9 cellular contexts compared by ENCODE assay signal in genomic region chr5:126339215-126339805, GRCh38.
DNase-seq lines count a peak whose midpoint lies in the region; ATAC-seq and TF ChIP-seq lines count a peak whose summit lies in the region.
"Had no signal": no experiment of that assay in that cellular context is flagged by ENCODE, and none has a peak within 500 bp of the region (broad histone marks: within the 10 kb centered on the region; RNA-seq: fewer than 3 reads in every experiment).

No MANE protein-coding gene starts in this region.

- no peaks in the 10 kb centered on the region for H3K9me3 ChIP-seq in parathyroid adenoma (ENCODE audit: control insufficient read depth, low read length)
- H3K9me3 ChIP-seq: neutrophil had no signal

- H3K4me1 Mint-ChIP-seq in activated CD4-positive, alpha-beta memory T cell treated with anti-CD3 and anti-CD28 coated beads, Interleukin-2, amount 10 ng/mL, durations not matched to agents 7 days and 5 days, result no peaks in the 10 kb centered on the region

- peaks cover 14% of the 10 kb centered on the region for H3K27me3 Mint-ChIP-seq in activated CD4-positive, alpha-beta memory T cell treated with anti-CD3 and anti-CD28 coated beads, Interleukin-2, amount 10 ng/mL, durations not matched to agents 7 days and 5 days

- H3K9me3 Mint-ChIP-seq in activated CD4-positive, alpha-beta memory T cell treated with anti-CD3 and anti-CD28 coated beads, Interleukin-2, amount 10 ng/mL, durations not matched to agents 7 days and 5 days, result no peaks in the 10 kb centered on the region

- H3K27ac Mint-ChIP-seq in activated CD4-positive, alpha-beta memory T cell treated with anti-CD3 and anti-CD28 coated beads, Interleukin-2, amount 10 ng/mL, durations not matched to agents 7 days and 5 days, result no peak overlapping the region

- H3K9ac ChIP-seq in parathyroid adenoma, result no peak overlapping the region

- peak; percentile 67 for ATAC-seq in HG02623 (IDR thresholded peaks at IDR 0.05; ENCODE audit: unreplicated experiment)

- no peak overlapping the region for H2AFZ ChIP-seq in parathyroid adenoma

- peak; percentile 82 for TF ChIP-seq CTCF in parathyroid adenoma (IDR thresholded peaks at IDR 0.05)

- H3K27ac ChIP-seq in parathyroid adenoma, result no peak overlapping the region
- H3K27ac ChIP-seq: neutrophil had no signal

- no peaks in the 10 kb centered on the region for H3K36me3 ChIP-seq in parathyroid adenoma (ENCODE audit: control insufficient read depth, insufficient read depth, low read length)
- H3K36me3 ChIP-seq: neutrophil had no signal

- H3K4me3 Mint-ChIP-seq in activated CD4-positive, alpha-beta memory T cell treated with anti-CD3 and anti-CD28 coated beads, Interleukin-2, amount 10 ng/mL, durations not matched to agents 7 days and 5 days, result no peak overlapping the region

- no peaks in the 10 kb centered on the region for H3K36me3 Mint-ChIP-seq in activated CD4-positive, alpha-beta memory T cell treated with anti-CD3 and anti-CD28 coated beads, Interleukin-2, amount 10 ng/mL, durations not matched to agents 7 days and 5 days (ENCODE audit: low read depth)

- no peaks in the 10 kb centered on the region for H3K4me1 ChIP-seq in parathyroid adenoma

- no peaks in the 10 kb centered on the region for H3K27me3 ChIP-seq in parathyroid adenoma (ENCODE audit: control insufficient read depth, insufficient read depth, low read length)

- H3K4me3 ChIP-seq in parathyroid adenoma (ENCODE audit: low read depth, low read length), result no peak overlapping the region

- CTCF ChIA-PET in activated CD4-positive, alpha-beta memory T cell treated with anti-CD3 and anti-CD28 coated beads, Interleukin-2, amount 10 ng/mL, durations not matched to agents 7 days and 5 days (lab: Charles Lee), result interaction anchor here (0.6 to 4.4 kb wide), 21 partner anchors 9 to 262 kb away, joined by 3 to 53 read pairs (median 4); partner anchors contain the start of genes ALDH7A1 and PHAX

- H3K4me2 ChIP-seq in parathyroid adenoma (ENCODE audit: low read length), result no peak overlapping the region

- POLR2A ChIA-PET in activated CD4-positive, alpha-beta memory T cell treated with anti-CD3 and anti-CD28 coated beads, Interleukin-2, amount 10 ng/mL, durations not matched to agents 7 days and 5 days (lab: Charles Lee), result interaction anchor here (1.3 kb wide), 1 partner anchor 262 kb away, joined by 4 read pairs; the partner anchor contains the start of gene PHAX

- peak; percentile 52 for DNase-seq in activated gamma-delta T cell treated with Interleukin-2 at 50 U/mL for 16 hours
- no peak for DNase-seq in activated gamma-delta T cell (lab: John Stamatoyannopoulos, UW)
- DNase-seq in NCI-H345 treated with DMSO at 0.1 percent for 48 hours (lab: John Stamatoyannopoulos, UW; ENCODE audit: unreplicated experiment), result peak; percentile 51
- peak; percentile 46 for DNase-seq in activated CD4-positive, alpha-beta memory T cell treated with anti-CD3 and anti-CD28 coated beads, Interleukin-2, amount 10 ng/mL, durations not matched to agents 7 days and 5 days
- peak; percentile 94 for DNase-seq in fibroblast of peridontal ligament (ENCODE audit: extremely low read depth)
- DNase-seq in NK-92 treated with Interleukin-12 subunit alpha and Interleukin-12 subunit beta, amount 100 ng/mL, for 24 hours (lab: John Stamatoyannopoulos, UW), result no peak

- H3K79me2 ChIP-seq in parathyroid adenoma, result no peaks in the 10 kb centered on the region

Comparison
In these comparisons a context has a peak if more than half of its experiments do, and no peak if none do; other contexts are left out.
1. DNase-seq: peak in activated gamma-delta T cell treated with Interleukin-2 at 50 U/mL for 16 hours (single experiment), NCI-H345 treated with DMSO at 0.1 percent for 48 hours (single experiment), activated CD4-positive, alpha-beta memory T cell treated with anti-CD3 and anti-CD28 coated beads, Interleukin-2, amount 10 ng/mL, durations not matched to agents 7 days and 5 days (single experiment) and fibroblast of peridontal ligament (single experiment); none in activated gamma-delta T cell (single experiment) and NK-92 treated with Interleukin-12 subunit alpha and Interleukin-12 subunit beta, amount 100 ng/mL, for 24 hours (single experiment).